In genomic region chr19:52191951-52192350, GRCh38 we compare ENCODE assay signal across 8 cellular contexts. TPM values are rescaled to one million over a fixed set of nuclear protein-coding genes. Genes with fewer than 3 reads are reported as not detected.
DNase-seq lines count a peak whose midpoint lies in the region; ATAC-seq and TF ChIP-seq lines count a peak whose summit lies in the region.
"Had no signal": no experiment of that assay in that cellular context is flagged by ENCODE, and none has a peak within 500 bp of the region (broad histone marks: within the 10 kb centered on the region; RNA-seq: fewer than 3 reads in every experiment).

No MANE protein-coding gene starts in this region.

- H3K4me3 ChIP-seq in GM23338 (peak overlapping the region; percentile 63), SU-DHL-6 (ENCODE audit: insufficient read depth, low read length, poor library complexity, severe bottlenecking) (no peak overlapping the region), foreskin fibroblast (ENCODE audit: low read depth in 1 of 2, low read length in 2 of 2) (peak overlapping the region; percentile 82 to 92), sigmoid colon (peak overlapping the region in 1 of 4 donors; percentile 80)

- TF ChIP-seq CTCF in GM23338 (conservative IDR thresholded peaks at IDR 0.05; ENCODE audit: low read depth in 2 of 2): no peak
- TF ChIP-seq CTCF in SU-DHL-6 (IDR thresholded peaks at IDR 0.05; ENCODE audit: insufficient read depth, low read length, poor library complexity, severe bottlenecking): no peak
- TF ChIP-seq CTCF in foreskin fibroblast (IDR thresholded peaks at IDR 0.05; ENCODE audit: low read depth, low read length): no peak
- TF ChIP-seq CTCF in sigmoid colon (IDR thresholded peaks at IDR 0.05): no peak

- H3K4me3 Mint-ChIP-seq in GM23338: peak overlapping the region; percentile 99

- H3K27ac Mint-ChIP-seq in GM23338: peak overlapping the region; percentile 100

- H2AFZ ChIP-seq in GM23338 (no peak overlapping the region), SU-DHL-6 (ENCODE audit: low read depth, low read length, severe bottlenecking) (no peak overlapping the region)

- peaks cover 16% of the 10 kb centered on the region for H3K36me3 ChIP-seq in GM23338 (ENCODE audit: insufficient read depth)
- peaks cover 12% of the 10 kb centered on the region; the same call in 1 of the 2 replicates for H3K36me3 ChIP-seq in SU-DHL-6 (ENCODE audit: low read length)
- peaks cover 0 to 16% (median 0%) of the 10 kb centered on the region in 4 donors for H3K36me3 ChIP-seq in sigmoid colon

- H3K9me3 Mint-ChIP-seq in GM23338: no peaks in the 10 kb centered on the region; the same call in 1 of the 3 replicates

- peaks cover 35% of the 10 kb centered on the region for H3K4me1 Mint-ChIP-seq in GM23338

- no peaks in the 10 kb centered on the region for H3K9me3 ChIP-seq in SU-DHL-6 (ENCODE audit: insufficient read depth, low read length)
- no peaks in the 10 kb centered on the region for H3K9me3 ChIP-seq in sigmoid colon

- peak; percentile 7 for DNase-seq in GM23338 (ENCODE audit: low spot score)
- no peak for DNase-seq in foreskin fibroblast
- no peak for DNase-seq in sigmoid colon
- no peak for DNase-seq in activated gamma-delta T cell (lab: John Stamatoyannopoulos, UW)
- DNase-seq: NCI-H1048 had no signal

- no peak for ATAC-seq in GM23338
- no peak for ATAC-seq in HG02870 (IDR thresholded peaks at IDR 0.05; ENCODE audit: unreplicated experiment)
- ATAC-seq in HG03139 (IDR thresholded peaks at IDR 0.05; ENCODE audit: unreplicated experiment): no peak

- intact Hi-C loops in sigmoid colon (cut with DNase I): no loop called here

- TF ChIP-seq POLR2A in sigmoid colon (IDR thresholded peaks at IDR 0.05): no peak

- H3F3A ChIP-seq in GM23338 (replicated peaks; ENCODE audit: low read depth): no peaks in the 10 kb centered on the region; the same call in 1 of the 2 replicates
- H3F3A ChIP-seq in SU-DHL-6 (ENCODE audit: insufficient read depth): no peaks in the 10 kb centered on the region; the same call in 1 of the 2 replicates

- no peak for TF ChIP-seq EP300 in sigmoid colon (IDR thresholded peaks at IDR 0.05)

- H3K27me3 ChIP-seq in GM23338 (ENCODE audit: insufficient read depth) (no peaks in the 10 kb centered on the region), SU-DHL-6 (ENCODE audit: low read length) (no peaks in the 10 kb centered on the region), sigmoid colon (no peaks in the 10 kb centered on the region)

- WGBS in sigmoid colon, 2 donors: 31 to 38% methylated on average over 2 of the region's 2 CpGs

- H3K4me1 ChIP-seq in GM23338 (ENCODE audit: insufficient read depth) (peaks cover 18% of the 10 kb centered on the region), sigmoid colon (peaks cover 0 to 71% (median 66%) of the 10 kb centered on the region in 4 donors)

- H4K20me1 ChIP-seq in GM23338 (replicated peaks; ENCODE audit: insufficient read depth): peaks cover 19% of the 10 kb centered on the region
- H4K20me1 ChIP-seq in SU-DHL-6 (ENCODE audit: low read depth, low read length): peaks cover 4% of the 10 kb centered on the region; the same call in 1 of the 2 replicates

- H3K4me2 ChIP-seq in GM23338 (peak overlapping the region; percentile 97), SU-DHL-6 (ENCODE audit: low read depth, low read length, poor library complexity, severe bottlenecking) (peak overlapping the region; percentile 75)

- H3K27ac ChIP-seq in GM23338 (ENCODE audit: low read depth) (no peak overlapping the region), SU-DHL-6 (ENCODE audit: low read depth, low read length) (no peak overlapping the region), sigmoid colon (peak overlapping the region; percentile 94 to 97 (median 95))

- peaks cover 10% of the 10 kb centered on the region for H3K27me3 Mint-ChIP-seq in GM23338 (ENCODE audit: insufficient read depth, low read depth, poor library complexity)

- H3K9ac ChIP-seq in SU-DHL-6 (ENCODE audit: low read length): peak overlapping the region; percentile 94; the same call in 1 of the 2 replicates

- H3K79me2 ChIP-seq in GM23338 (replicated peaks; ENCODE audit: insufficient read depth) (peaks cover 67% of the 10 kb centered on the region), SU-DHL-6 (ENCODE audit: insufficient read depth, low read length) (peaks cover 68% of the 10 kb centered on the region)

- peaks cover 48% of the 10 kb centered on the region for H3K36me3 Mint-ChIP-seq in GM23338 (ENCODE audit: low read depth)

- no peaks in the 10 kb centered on the region for H3K9me2 ChIP-seq in GM23338 (ENCODE audit: insufficient read depth)
- no peaks in the 10 kb centered on the region for H3K9me2 ChIP-seq in SU-DHL-6 (replicated peaks; ENCODE audit: insufficient read depth, low read length)

TF ChIP-seq in GM23338, 12 proteins besides CTCF, POLR2A, EP300 and RAD21 (continues in another document):
- no peak for TF ChIP-seq POLR2AphosphoS5 (IDR thresholded peaks at IDR 0.05; ENCODE audit: low read depth)
- no peak for TF ChIP-seq ETS1 (IDR thresholded peaks at IDR 0.05)
- no peak for TF ChIP-seq EZH2phosphoT487 (IDR thresholded peaks at IDR 0.05; ENCODE audit: unreplicated experiment)
- TF ChIP-seq JUNB (IDR thresholded peaks at IDR 0.05; ENCODE audit: unreplicated experiment): no peak
- TF ChIP-seq REST (IDR thresholded peaks at IDR 0.05; ENCODE audit: unreplicated experiment): no peak
- no peak for TF ChIP-seq STAT1 (IDR thresholded peaks at IDR 0.05; ENCODE audit: unreplicated experiment)
- TF ChIP-seq EZH2 (IDR thresholded peaks at IDR 0.05; ENCODE audit: low read depth, unreplicated experiment): no peak
- TF ChIP-seq NANOG (IDR thresholded peaks at IDR 0.05; ENCODE audit: borderline replicate concordance): no peak

RNA-seq across cellular contexts. Expression of gene PPP2R1A, which starts 2.1 kb away (rescaled TPM):
- total RNA-seq in GM23338 (2014; rRNA removed; shearing (Covaris generic)): 345 and 381 TPM in 2 replicates
- 212 and 238 TPM in 2 replicates for polyA plus RNA-seq in GM23338 (2016; fragmentation: Nextera tagmentation; extraction: Ambion mirVana)
- 100 to 1,000 TPM; 127 to 163 (median 137) TPM for total RNA-seq in sigmoid colon
- 100 to 1,000 TPM; 108 to 139 (median 126) TPM for polyA plus RNA-seq in sigmoid colon

RNA-seq across cellular contexts. Expression of gene ZNF836, which starts 20.5 kb away (rescaled TPM):
- 15.7 and 18.6 TPM in 2 replicates for total RNA-seq in GM23338 (2014; rRNA removed; shearing (Covaris generic))
- polyA plus RNA-seq in GM23338 (2016; fragmentation: Nextera tagmentation; extraction: Ambion mirVana) (9.8 and 11.8 TPM in 2 replicates), sigmoid colon (1 to 10 TPM; 2.4 to 5.1 (median 2.5) TPM)
- 10 to 100 TPM in 2 of 4 donors, 1 to 10 TPM in 2; 9.1 to 12.3 (median 9.9) TPM for total RNA-seq in sigmoid colon

RNA-seq across cellular contexts. Expression of gene ZNF616, which starts 52.2 kb away (rescaled TPM):
- 28.3 and 28.8 TPM in 2 replicates for total RNA-seq in GM23338 (2014; rRNA removed; shearing (Covaris generic))
- polyA plus RNA-seq in GM23338 (2016; fragmentation: Nextera tagmentation; extraction: Ambion mirVana) (10.4 and 13.3 TPM in 2 replicates), sigmoid colon (1 to 10 TPM; 1.4 to 3.7 (median 1.8) TPM)
- total RNA-seq in sigmoid colon: 1 to 10 TPM; 4.3 to 7.2 (median 5.4) TPM

Comparison
In these comparisons a context has a peak if more than half of its experiments do, and no peak if none do; other contexts are left out.
1. H3K27ac ChIP-seq: peak in sigmoid colon (4 of 4); none in GM23338 (single experiment) and SU-DHL-6 (single experiment).